ENCODE assay signal across 21 cellular contexts in genomic region chr7:149277871-149278270, GRCh38. TPM values are rescaled to one million over a fixed set of nuclear protein-coding genes. Genes with fewer than 3 reads are reported as not detected.
A peak's percentile ranks its signal among the peaks of the same experiment; 100 is the strongest.
DNase-seq lines count a peak whose midpoint lies in the region; ATAC-seq and TF ChIP-seq lines count a peak whose summit lies in the region.
"Had no signal": no experiment of that assay in that cellular context is flagged by ENCODE, and none has a peak within 500 bp of the region (broad histone marks: within the 10 kb centered on the region; RNA-seq: fewer than 3 reads in every experiment).

No MANE protein-coding gene starts in this region.

- no peak for ATAC-seq in T-helper 17 cell
- ATAC-seq: CD8-positive, alpha-beta T cell; GM12878; GM23338 had no signal

- no peak overlapping the region for H3K4me3 Mint-ChIP-seq in activated T-cell treated with anti-CD3 and anti-CD28 coated beads, Interleukin-2, amount 50 U/mL, for 24 hours
- H3K4me3 Mint-ChIP-seq in endothelial cell (ENCODE audit: unreplicated experiment) (no peak overlapping the region), T-helper 17 cell (no peak overlapping the region)
- no peak overlapping the region for H3K4me3 Mint-ChIP-seq in activated CD4-positive, alpha-beta memory T cell treated with anti-CD3 and anti-CD28 coated beads for 36 hours
- H3K4me3 Mint-ChIP-seq: B cell; CD4-positive, CD25-positive, alpha-beta regulatory T cell; CD8-positive, alpha-beta T cell; GM23338; HFFc6 had no signal

- H3K79me2 ChIP-seq in osteoblast (ENCODE audit: insufficient read depth, low read length), result peaks cover 7% of the 10 kb centered on the region

- intact Hi-C loops in activated CD4-positive, alpha-beta memory T cell treated with anti-CD3 and anti-CD28 coated beads for 36 hours (cut with micrococcal nuclease), result no loop called here

- H4K20me1 ChIP-seq in osteoblast (ENCODE audit: insufficient read depth, low read length), result peaks cover 8% of the 10 kb centered on the region
- H4K20me1 ChIP-seq: BLaER1 had no signal

- no peak overlapping the region for H3K4me3 ChIP-seq in osteoblast (ENCODE audit: insufficient read depth, low read length)
- H3K4me3 ChIP-seq: BLaER1, GM12878, GM23338, HAP-1 had no signal

- H3K9me3 Mint-ChIP-seq in activated T-cell treated with anti-CD3 and anti-CD28 coated beads, Interleukin-2, amount 50 U/mL, for 24 hours, result no peaks in the 10 kb centered on the region
- H3K9me3 Mint-ChIP-seq in endothelial cell (ENCODE audit: unreplicated experiment), result no peaks in the 10 kb centered on the region
- H3K9me3 Mint-ChIP-seq in activated CD4-positive, alpha-beta memory T cell treated with anti-CD3 and anti-CD28 coated beads for 36 hours, result no peaks in the 10 kb centered on the region
- H3K9me3 Mint-ChIP-seq: CD4-positive, CD25-positive, alpha-beta regulatory T cell; CD8-positive, alpha-beta T cell; GM23338; HFFc6 had no signal

- H3K36me3 Mint-ChIP-seq in activated T-cell treated with anti-CD3 and anti-CD28 coated beads, Interleukin-2, amount 50 U/mL, for 24 hours (ENCODE audit: low read depth), result peaks cover 83% of the 10 kb centered on the region
- H3K36me3 Mint-ChIP-seq in endothelial cell (ENCODE audit: low read depth, unreplicated experiment) (peaks cover 38% of the 10 kb centered on the region), T-helper 17 cell (ENCODE audit: low read depth) (peaks cover 7% of the 10 kb centered on the region)
- peaks cover 54% of the 10 kb centered on the region for H3K36me3 Mint-ChIP-seq in activated CD4-positive, alpha-beta memory T cell treated with anti-CD3 and anti-CD28 coated beads for 36 hours

- H3K9me3 ChIP-seq in osteoblast (ENCODE audit: low read depth, low read length) (no peaks in the 10 kb centered on the region), T-helper 17 cell (ENCODE audit: control insufficient read depth, low read length, poor library complexity, severe bottlenecking) (no peaks in the 10 kb centered on the region)
- H3K9me3 ChIP-seq: BLaER1, Caco-2, HAP-1 had no signal

- peak overlapping the region; percentile 53 for H3K27ac Mint-ChIP-seq in activated T-cell treated with anti-CD3 and anti-CD28 coated beads, Interleukin-2, amount 50 U/mL, for 24 hours
- H3K27ac Mint-ChIP-seq in endothelial cell (ENCODE audit: unreplicated experiment) (peak overlapping the region; percentile 64), T-helper 17 cell (no peak overlapping the region)
- no peak overlapping the region for H3K27ac Mint-ChIP-seq in activated CD4-positive, alpha-beta memory T cell treated with anti-CD3 and anti-CD28 coated beads for 36 hours
- H3K27ac Mint-ChIP-seq: B cell; CD4-positive, CD25-positive, alpha-beta regulatory T cell; CD8-positive, alpha-beta T cell; GM23338; HFFc6 had no signal

- H3K4me1 Mint-ChIP-seq in activated T-cell treated with anti-CD3 and anti-CD28 coated beads, Interleukin-2, amount 50 U/mL, for 24 hours (ENCODE audit: low read depth), result peaks cover 11% of the 10 kb centered on the region
- H3K4me1 Mint-ChIP-seq in endothelial cell (ENCODE audit: unreplicated experiment), result peaks cover 18% of the 10 kb centered on the region
- H3K4me1 Mint-ChIP-seq in T-helper 17 cell, result peaks cover 8% of the 10 kb centered on the region
- H3K4me1 Mint-ChIP-seq in activated CD4-positive, alpha-beta memory T cell treated with anti-CD3 and anti-CD28 coated beads for 36 hours (ENCODE audit: low read depth), result no peaks in the 10 kb centered on the region

- no peak overlapping the region for H3K27ac ChIP-seq in osteoblast (ENCODE audit: low read depth, low read length)
- H3K27ac ChIP-seq: 22Rv1, BLaER1, C4-2B had no signal

- no peak for TF ChIP-seq CTCF in endothelial cell (IDR thresholded peaks at IDR 0.05; ENCODE audit: unreplicated experiment)
- TF ChIP-seq CTCF in osteoblast (IDR thresholded peaks at IDR 0.05; ENCODE audit: extremely low read depth, low read depth, low read length), result no peak

- CTCF ChIA-PET in activated CD4-positive, alpha-beta memory T cell treated with anti-CD3 and anti-CD28 coated beads for 36 hours (lab: Charles Lee), result no interaction called here

- peak; percentile 8 for DNase-seq in activated T-cell treated with anti-CD3 and anti-CD28 coated beads, Interleukin-2, amount 50 U/mL, for 24 hours
- DNase-seq in activated T-cell treated with anti-CD3 and anti-CD28 coated beads for 4 hours, result no peak
- DNase-seq in endothelial cell (ENCODE audit: low spot score), result no peak
- DNase-seq in osteoblast (ENCODE audit: insufficient read length, low spot score, missing footprints), result peak; percentile 62
- no peak for DNase-seq in T-helper 17 cell
- no peak for DNase-seq in activated CD4-positive, alpha-beta memory T cell treated with anti-CD3 and anti-CD28 coated beads for 36 hours
- DNase-seq: Caco-2; CD4-positive, CD25-positive, alpha-beta regulatory T cell; CD8-positive, alpha-beta T cell; DMS 273 treated with DMSO at 0.1 percent for 48 hours; DMS79; EL; GDM1; HFFc6 had no signal

- no peak overlapping the region for H2AFZ ChIP-seq in osteoblast (ENCODE audit: low read length)
- H2AFZ ChIP-seq: GM23338 had no signal

- no peaks in the 10 kb centered on the region for H3K27me3 Mint-ChIP-seq in activated T-cell treated with anti-CD3 and anti-CD28 coated beads, Interleukin-2, amount 50 U/mL, for 24 hours
- peaks cover 12% of the 10 kb centered on the region for H3K27me3 Mint-ChIP-seq in endothelial cell (ENCODE audit: unreplicated experiment)
- H3K27me3 Mint-ChIP-seq in T-helper 17 cell, result no peaks in the 10 kb centered on the region
- no peaks in the 10 kb centered on the region for H3K27me3 Mint-ChIP-seq in activated CD4-positive, alpha-beta memory T cell treated with anti-CD3 and anti-CD28 coated beads for 36 hours
- H3K27me3 Mint-ChIP-seq: B cell; CD4-positive, CD25-positive, alpha-beta regulatory T cell had no signal

- H3K4me2 ChIP-seq in osteoblast (ENCODE audit: insufficient read depth, low read length), result no peak overlapping the region
- H3K4me2 ChIP-seq: BLaER1, GM23338 had no signal

- POLR2A ChIA-PET in activated CD4-positive, alpha-beta memory T cell treated with anti-CD3 and anti-CD28 coated beads for 36 hours (lab: Charles Lee), result no interaction called here

- H3K36me3 ChIP-seq in osteoblast (ENCODE audit: insufficient read depth, low read length), result peaks cover 51% of the 10 kb centered on the region

- H3K27me3 ChIP-seq in osteoblast (ENCODE audit: insufficient read depth, low read length), result no peaks in the 10 kb centered on the region
- H3K27me3 ChIP-seq: BLaER1 had no signal

- no peaks in the 10 kb centered on the region for H3K4me1 ChIP-seq in osteoblast (ENCODE audit: insufficient read depth, low read length)
- H3K4me1 ChIP-seq: BLaER1, Caco-2, HAP-1 had no signal

RNA-seq across cellular contexts. Expression of gene ZNF783, which starts 15.9 kb away (rescaled TPM):
- 15.3 TPM for total RNA-seq in endothelial cell (ENCODE audit: unreplicated experiment)
- total RNA-seq in osteoblast, result 13.3 and 13.4 TPM in 2 replicates
- 10 to 100 TPM; 29.0 to 31.4 TPM for total RNA-seq in T-helper 17 cell
- total RNA-seq in activated CD4-positive, alpha-beta memory T cell treated with anti-CD3 and anti-CD28 coated beads for 36 hours, result 10 to 100 TPM; 15.5 to 17.1 TPM

RNA-seq across cellular contexts. Expression of gene ZNF212, which starts 38.4 kb away (rescaled TPM):
- total RNA-seq in endothelial cell (ENCODE audit: unreplicated experiment), result 12.8 TPM
- total RNA-seq in osteoblast, result 8.5 and 9.0 TPM in 2 replicates
- 10 to 100 TPM; 12.1 to 15.3 TPM for total RNA-seq in T-helper 17 cell
- 10 to 100 TPM; 21.5 to 21.9 TPM for total RNA-seq in activated CD4-positive, alpha-beta memory T cell treated with anti-CD3 and anti-CD28 coated beads for 36 hours

Comparison
In these comparisons a context has a peak if more than half of its experiments do, and no peak if none do; other contexts are left out.
1. DNase-seq: peak in activated T-cell treated with anti-CD3 and anti-CD28 coated beads, Interleukin-2, amount 50 U/mL, for 24 hours (single experiment) and osteoblast (single experiment); none in activated T-cell treated with anti-CD3 and anti-CD28 coated beads for 4 hours (single experiment), endothelial cell (single experiment), T-helper 17 cell (0 of 3) and activated CD4-positive, alpha-beta memory T cell treated with anti-CD3 and anti-CD28 coated beads for 36 hours (single experiment).
2. H3K27ac Mint-ChIP-seq: peak in activated T-cell treated with anti-CD3 and anti-CD28 coated beads, Interleukin-2, amount 50 U/mL, for 24 hours (single experiment) and endothelial cell (single experiment); none in T-helper 17 cell (single experiment) and activated CD4-positive, alpha-beta memory T cell treated with anti-CD3 and anti-CD28 coated beads for 36 hours (single experiment).